Comparison of ENCODE assay signal across 1 cellular context in genomic region chr1:20198918-20199317, GRCh38.
TF ChIP-seq lines count a peak whose summit lies in the region.

No MANE protein-coding gene starts in this region.

TF ChIP-seq in K562, 482 proteins besides CTCF, POLR2A, EP300 and RAD21 (continued from another document):
- TF ChIP-seq ZBTB5 (IDR thresholded peaks at IDR 0.05) (no peak), ZFP36 (IDR thresholded peaks at IDR 0.05; ENCODE audit: low read depth, low read length, partially characterized antibody) (peak; percentile 19), KLF16 (IDR thresholded peaks at IDR 0.05) (peak; percentile 96), ZBTB17 (CRISPR knock-in tag; IDR thresholded peaks at IDR 0.05) (no peak), ZNF175 (CRISPR knock-in tag; IDR thresholded peaks at IDR 0.05; ENCODE audit: low read depth) (peak; percentile 71), THAP12 (CRISPR knock-in tag; IDR thresholded peaks at IDR 0.05) (no peak), VEZF1 (CRISPR knock-in tag; IDR thresholded peaks at IDR 0.05) (no peak), ARNT (IDR thresholded peaks at IDR 0.05) (peak; percentile 63 to 77; a peak in 2 of 4 replicates), ZBTB49 (CRISPR knock-in tag; IDR thresholded peaks at IDR 0.05; ENCODE audit: borderline replicate concordance) (no peak), KLF13 (tag; IDR thresholded peaks at IDR 0.05; ENCODE audit: borderline replicate concordance, low read depth) (no peak), MCM3 (IDR thresholded peaks at IDR 0.05) (no peak), NFXL1 (CRISPR knock-in tag; IDR thresholded peaks at IDR 0.05) (no peak), SNIP1 (IDR thresholded peaks at IDR 0.05; ENCODE audit: low read depth) (no peak)
